In genomic region chr5:43008369-43009158, GRCh38 we compare ENCODE assay signal across 8 cellular contexts. TPM values are rescaled to one million over a fixed set of nuclear protein-coding genes. Genes with fewer than 3 reads are reported as not detected.
DNase-seq lines count a peak whose midpoint lies in the region; ATAC-seq, FAIRE-seq and TF ChIP-seq lines count a peak whose summit lies in the region.

No MANE protein-coding gene starts in this region.

- FAIRE-seq in A549 (lab: Jason Lieb, UNC) (no peak), bronchial epithelial cell (lab: Jason Lieb, UNC) (no peak)

- DNase-seq in A549 (ENCODE audit: low read depth in 1 of 2, low spot score in 1 of 2) (peak; percentile 84 to 98), NCI-H2227 treated with DMSO at 0.1 percent for 48 hours (lab: John Stamatoyannopoulos, UW) (peak; percentile 97), bronchial epithelial cell (ENCODE audit: low read depth) (peak; percentile 84), kidney epithelial cell (ENCODE audit: low read depth) (no peak)
- peak; percentile 85 to 86 for DNase-seq in stimulated activated CD4-positive, alpha-beta T cell treated with anti-CD3 and anti-CD28 coated beads, Interleukin-15, amount 100 ng/mL, for 48 hours (ENCODE audit: low read depth in 2 of 2)

- H3K27ac ChIP-seq in A549 = peak overlapping the region; percentile 93 to 95

- H3K9me3 ChIP-seq in A549 = no peaks in the 10 kb centered on the region

- H3K27me3 ChIP-seq in bronchial epithelial cell (ENCODE audit: control insufficient read depth, insufficient read depth, low read length) (no peaks in the 10 kb centered on the region), kidney epithelial cell (ENCODE audit: control insufficient read depth, insufficient read depth, low read length) (no peaks in the 10 kb centered on the region)

- TF ChIP-seq RAD21 in A549 (conservative IDR thresholded peaks at IDR 0.05 in 1 of 2, IDR thresholded peaks at IDR 0.05 in 1 of 2) = peak in 1 of 2 experiments; percentile 34; a peak in 3 of 5 replicates

- 3% methylated on average over 31 of the region's 35 CpGs for WGBS in A549 (ENCODE audit: missing lambda C conversion rate)

- peak overlapping the region; percentile 56 for H3K4me3 ChIP-seq in A549
- peak overlapping the region; percentile 67 for H3K4me3 ChIP-seq in WI38 (ENCODE audit: low read depth, low read length)
- peak overlapping the region; percentile 34 for H3K4me3 ChIP-seq in bronchial epithelial cell (ENCODE audit: low read depth, low read length)
- peak overlapping the region; percentile 15 for H3K4me3 ChIP-seq in kidney epithelial cell (ENCODE audit: low read depth, low read length)

- peak; percentile 81 to 85 for ATAC-seq in A549
- peak; percentile 45 for ATAC-seq in GM18867 (IDR thresholded peaks at IDR 0.05; ENCODE audit: unreplicated experiment)
- ATAC-seq in HG03135 (IDR thresholded peaks at IDR 0.05; ENCODE audit: unreplicated experiment) = peak; percentile 50

- H3K4me1 ChIP-seq in A549 = peaks cover 13% of the 10 kb centered on the region

- no peak for TF ChIP-seq EP300 in A549 (IDR thresholded peaks at IDR 0.05)

- TF ChIP-seq POLR2A in A549 (IDR thresholded peaks at IDR 0.05; ENCODE audit: low read length) = peak; percentile 64

- TF ChIP-seq CTCF in A549 (IDR thresholded peaks at IDR 0.05) (peak; percentile 34), WI38 (IDR thresholded peaks at IDR 0.05; ENCODE audit: low read depth, low read length) (no peak), bronchial epithelial cell (IDR thresholded peaks at IDR 0.05; ENCODE audit: insufficient read depth, low read length, severe bottlenecking) (peak; percentile 22), kidney epithelial cell (IDR thresholded peaks at IDR 0.05; ENCODE audit: insufficient read depth, low read length, poor library complexity, severe bottlenecking) (peak; percentile 1)

- CTCF ChIA-PET in A549 (lab: Yijun Ruan, JAX) = interaction anchor here (0.9 to 4.7 kb wide), 16 partner anchors 8 to 110 kb away, joined by 3 to 39 read pairs (median 7); partner anchors contain the start of gene ANXA2R

- H3K4me2 ChIP-seq in A549 = peak overlapping the region; percentile 89

- H3K36me3 ChIP-seq in bronchial epithelial cell (ENCODE audit: control insufficient read depth, insufficient read depth, low read length) (no peaks in the 10 kb centered on the region), kidney epithelial cell (ENCODE audit: control insufficient read depth, insufficient read depth, low read length) (no peaks in the 10 kb centered on the region)

- POLR2A ChIA-PET in A549 (lab: Yijun Ruan, JAX) = interaction anchor here (0.6 to 3.5 kb wide), 12 partner anchors 10 to 475 kb away, joined by 3 to 78 read pairs (median 14); partner anchors contain the start of genes TMEM267 and ZNF131

TF ChIP-seq in A549, 52 proteins besides CTCF, POLR2A, EP300 and RAD21 (continues in another document):
- TF ChIP-seq E2F6 (IDR thresholded peaks at IDR 0.05; ENCODE audit: borderline replicate concordance, low read depth) (no peak; the same call in 1 of the 2 replicates), PBX3 (IDR thresholded peaks at IDR 0.05) (no peak), GATA3 (IDR thresholded peaks at IDR 0.05; ENCODE audit: borderline replicate concordance) (no peak), POLR2AphosphoS2 (conservative IDR thresholded peaks at IDR 0.05; ENCODE audit: low read length) (no peak), USF2 (IDR thresholded peaks at IDR 0.05) (no peak), FOSB (CRISPR knock-in tag; IDR thresholded peaks at IDR 0.05) (no peak), HOXA7 (CRISPR knock-in tag; IDR thresholded peaks at IDR 0.05) (no peak), HMGXB4 (CRISPR knock-in tag; IDR thresholded peaks at IDR 0.05; ENCODE audit: borderline replicate concordance) (peak; percentile 75; the same call in 1 of the 2 replicates), ELK1 (IDR thresholded peaks at IDR 0.05; ENCODE audit: low read depth, low read length) (no peak), MAZ (IDR thresholded peaks at IDR 0.05; ENCODE audit: borderline replicate concordance, low read depth, low read length) (no peak), JUN (IDR thresholded peaks at IDR 0.05) (peak in 1 of 2 experiments; percentile 69; a peak in 2 of 5 replicates), CBX2 (IDR thresholded peaks at IDR 0.05; ENCODE audit: borderline replicate concordance, low read depth) (no peak), JUNB (IDR thresholded peaks at IDR 0.05) (no peak), SMC3 (IDR thresholded peaks at IDR 0.05) (peak; percentile 33; the same call in 2 of the 3 replicates), PHF8 (IDR thresholded peaks at IDR 0.05; ENCODE audit: borderline replicate concordance, low read depth) (no peak), RCOR1 (IDR thresholded peaks at IDR 0.05; ENCODE audit: low read depth, low read length) (peak; percentile 63; the same call in 1 of the 2 replicates), EHMT2 (IDR thresholded peaks at IDR 0.05; ENCODE audit: low read depth) (no peak), CBX8 (IDR thresholded peaks at IDR 0.05) (no peak), MAX (IDR thresholded peaks at IDR 0.05) (peak; percentile 88), BCL3 (IDR thresholded peaks at IDR 0.05) (peak; percentile 41; the same call in 1 of the 3 replicates)

RNA-seq across cellular contexts. Expression of gene ANXA2R, which starts 31.6 kb away (rescaled TPM):
- polyA plus RNA-seq in A549 (2011; rRNA removed) (1.7 and 1.8 TPM in 2 replicates), A549 (2017; fragmentation: RNase III; extraction: RNeasy Plus Mini Kit Qiagen cat#74134 plus additional on column Dnase treatment) (1.7 to 2.1 TPM (median 2.1 TPM) in 3 replicates)
- 2.4 and 2.7 TPM in 2 replicates for polyA plus RNA-seq in A549 (2012; cell fraction: cytosol; rRNA removed)
- polyA plus RNA-seq in A549 (2012; cell fraction: nucleus; rRNA removed) = 3.3 and 3.7 TPM in 2 replicates
- 3.2 and 3.8 TPM in 2 replicates for polyA minus RNA-seq in A549 (2011; rRNA and poly(A)+ RNA removed)
- total RNA-seq in bronchial epithelial cell (0.26 TPM in 2 replicates), kidney epithelial cell (0.34 and 0.79 TPM in 2 replicates)

Comparison
In these comparisons a context has a peak if more than half of its experiments do, and no peak if none do; other contexts are left out.
1. H3K4me3 ChIP-seq: peak in every context shown above with its lines; median percentile 67 in WI38; 56 in A549; 34 in bronchial epithelial cell; 15 in kidney epithelial cell.